2 cellular contexts compared by ENCODE assay signal in the genomic region with DNA sequence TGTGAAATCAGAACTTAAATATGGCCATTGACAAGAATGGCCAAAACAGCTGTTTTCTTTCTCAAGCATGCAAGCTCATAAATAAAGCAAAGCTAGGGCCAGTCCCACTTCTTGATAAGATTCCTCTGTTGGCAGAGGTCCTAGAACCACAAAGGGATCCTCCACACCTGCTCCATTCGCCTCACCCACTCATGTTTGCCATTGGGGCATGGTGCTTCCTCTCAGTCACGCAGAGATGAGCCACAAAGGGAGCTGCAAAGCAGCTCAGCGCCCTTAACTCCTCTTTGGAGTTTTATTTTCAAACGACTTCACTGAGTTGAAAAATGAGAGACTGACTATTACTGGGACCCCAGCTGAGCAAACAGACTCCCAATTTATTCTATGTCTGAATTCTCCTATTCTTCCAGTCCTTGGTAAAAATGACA.
TF ChIP-seq lines count a peak whose summit lies in the region.

No MANE protein-coding gene starts in this region.

TF ChIP-seq in SK-N-SH, 30 proteins besides CTCF, POLR2A, EP300 and RAD21 (continued from another document):
- TF ChIP-seq FOXJ3 (CRISPR knock-in tag; IDR thresholded peaks at IDR 0.05) = no peak
- no peak for TF ChIP-seq POLR2AphosphoS5 (IDR thresholded peaks at IDR 0.05; ENCODE audit: low read depth, low read length)

TF ChIP-seq in SK-N-SH treated with all-trans-retinoic acid at 6 μM for 48 hours, 23 proteins besides CTCF, POLR2A, EP300 and RAD21 (continued from another document):
- TF ChIP-seq, protein P1, sequence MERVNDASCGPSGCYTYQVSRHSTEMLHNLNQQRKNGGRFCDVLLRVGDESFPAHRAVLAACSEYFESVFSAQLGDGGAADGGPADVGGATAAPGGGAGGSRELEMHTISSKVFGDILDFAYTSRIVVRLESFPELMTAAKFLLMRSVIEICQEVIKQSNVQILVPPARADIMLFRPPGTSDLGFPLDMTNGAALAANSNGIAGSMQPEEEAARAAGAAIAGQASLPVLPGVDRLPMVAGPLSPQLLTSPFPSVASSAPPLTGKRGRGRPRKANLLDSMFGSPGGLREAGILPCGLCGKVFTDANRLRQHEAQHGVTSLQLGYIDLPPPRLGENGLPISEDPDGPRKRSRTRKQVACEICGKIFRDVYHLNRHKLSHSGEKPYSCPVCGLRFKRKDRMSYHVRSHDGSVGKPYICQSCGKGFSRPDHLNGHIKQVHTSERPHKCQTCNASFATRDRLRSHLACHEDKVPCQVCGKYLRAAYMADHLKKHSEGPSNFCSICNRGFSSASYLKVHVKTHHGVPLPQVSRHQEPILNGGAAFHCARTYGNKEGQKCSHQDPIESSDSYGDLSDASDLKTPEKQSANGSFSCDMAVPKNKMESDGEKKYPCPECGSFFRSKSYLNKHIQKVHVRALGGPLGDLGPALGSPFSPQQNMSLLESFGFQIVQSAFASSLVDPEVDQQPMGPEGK (CRISPR knock-in tag; IDR thresholded peaks at IDR 0.05; ENCODE audit: borderline replicate concordance) = no peak
- TF ChIP-seq TOX (CRISPR knock-in tag; IDR thresholded peaks at IDR 0.05; ENCODE audit: borderline replicate concordance) (no peak), TCF4 (CRISPR knock-in tag; IDR thresholded peaks at IDR 0.05; ENCODE audit: borderline replicate concordance) (no peak), ZFP3 (CRISPR knock-in tag; IDR thresholded peaks at IDR 0.05) (no peak), ZNF70 (CRISPR knock-in tag; IDR thresholded peaks at IDR 0.05) (no peak)
- TF ChIP-seq, protein P2, sequence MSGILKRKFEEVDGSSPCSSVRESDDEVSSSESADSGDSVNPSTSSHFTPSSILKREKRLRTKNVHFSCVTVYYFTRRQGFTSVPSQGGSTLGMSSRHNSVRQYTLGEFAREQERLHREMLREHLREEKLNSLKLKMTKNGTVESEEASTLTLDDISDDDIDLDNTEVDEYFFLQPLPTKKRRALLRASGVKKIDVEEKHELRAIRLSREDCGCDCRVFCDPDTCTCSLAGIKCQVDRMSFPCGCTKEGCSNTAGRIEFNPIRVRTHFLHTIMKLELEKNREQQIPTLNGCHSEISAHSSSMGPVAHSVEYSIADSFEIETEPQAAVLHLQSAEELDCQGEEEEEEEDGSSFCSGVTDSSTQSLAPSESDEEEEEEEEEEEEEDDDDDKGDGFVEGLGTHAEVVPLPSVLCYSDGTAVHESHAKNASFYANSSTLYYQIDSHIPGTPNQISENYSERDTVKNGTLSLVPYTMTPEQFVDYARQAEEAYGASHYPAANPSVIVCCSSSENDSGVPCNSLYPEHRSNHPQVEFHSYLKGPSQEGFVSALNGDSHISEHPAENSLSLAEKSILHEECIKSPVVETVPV (CRISPR knock-in tag; IDR thresholded peaks at IDR 0.05) = no peak
- TF ChIP-seq, protein P3, sequence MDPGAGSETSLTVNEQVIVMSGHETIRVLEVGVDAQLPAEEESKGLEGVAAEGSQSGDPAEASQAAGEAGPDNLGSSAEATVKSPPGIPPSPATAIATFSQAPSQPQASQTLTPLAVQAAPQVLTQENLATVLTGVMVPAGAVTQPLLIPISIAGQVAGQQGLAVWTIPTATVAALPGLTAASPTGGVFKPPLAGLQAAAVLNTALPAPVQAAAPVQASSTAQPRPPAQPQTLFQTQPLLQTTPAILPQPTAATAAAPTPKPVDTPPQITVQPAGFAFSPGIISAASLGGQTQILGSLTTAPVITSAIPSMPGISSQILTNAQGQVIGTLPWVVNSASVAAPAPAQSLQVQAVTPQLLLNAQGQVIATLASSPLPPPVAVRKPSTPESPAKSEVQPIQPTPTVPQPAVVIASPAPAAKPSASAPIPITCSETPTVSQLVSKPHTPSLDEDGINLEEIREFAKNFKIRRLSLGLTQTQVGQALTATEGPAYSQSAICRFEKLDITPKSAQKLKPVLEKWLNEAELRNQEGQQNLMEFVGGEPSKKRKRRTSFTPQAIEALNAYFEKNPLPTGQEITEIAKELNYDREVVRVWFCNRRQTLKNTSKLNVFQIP (CRISPR knock-in tag; IDR thresholded peaks at IDR 0.05; ENCODE audit: borderline replicate concordance, low read depth) = no peak
